Comparison of ENCODE assay signal across 1 cellular context in genomic region chr12:119876761-119877638, GRCh38.
A peak's percentile ranks its signal among the peaks of the same experiment; 100 is the strongest.
TF ChIP-seq lines count a peak whose summit lies in the region.

CIT (minus strand) TSS chr12:119877320; CDS start chr12:119876168, 1,152 bp downstream.

TF ChIP-seq in HEK293, 187 proteins besides CTCF, POLR2A, EP300 and RAD21 (continued from another document and continues in another):
- TF ChIP-seq PBX3 (CRISPR knock-in tag; IDR thresholded peaks at IDR 0.05) (peak; percentile 90; the same call in 1 of the 2 replicates), ZNF362 (tag by site-specific recombination; IDR thresholded peaks at IDR 0.05) (no peak), ZNF280C (tag by site-specific recombination; IDR thresholded peaks at IDR 0.05) (no peak), ZNF157 (tag by site-specific recombination; IDR thresholded peaks at IDR 0.05) (no peak), YY2 (tag by site-specific recombination; IDR thresholded peaks at IDR 0.05) (no peak), ZNF747 (tag by site-specific recombination; IDR thresholded peaks at IDR 0.05) (no peak), ZFP37 (tag by site-specific recombination; IDR thresholded peaks at IDR 0.05) (peak; percentile 62; the same call in 1 of the 2 replicates), ZNF324 (tag by site-specific recombination; IDR thresholded peaks at IDR 0.05) (no peak), ZNF488 (tag by site-specific recombination; IDR thresholded peaks at IDR 0.05) (no peak), ZBTB48 (tag by site-specific recombination; IDR thresholded peaks at IDR 0.05) (peak; percentile 98), REST (tag by site-specific recombination; IDR thresholded peaks at IDR 0.05) (no peak; the same call in 1 of the 2 replicates), ZIC2 (tag by site-specific recombination; IDR thresholded peaks at IDR 0.05) (peak; percentile 29), ZNF610 (tag by site-specific recombination; IDR thresholded peaks at IDR 0.05; ENCODE audit: borderline replicate concordance) (no peak), ZBTB44 (tag by site-specific recombination; IDR thresholded peaks at IDR 0.05) (no peak), ZBTB26 (tag by site-specific recombination; optimal IDR thresholded peaks at IDR 0.05) (peak; percentile 83), ZNF629 (tag by site-specific recombination; IDR thresholded peaks at IDR 0.05) (no peak; the same call in 1 of the 2 replicates), ZNF266 (tag by site-specific recombination; IDR thresholded peaks at IDR 0.05; ENCODE audit: low read depth) (no peak), ZNF837 (tag by site-specific recombination; IDR thresholded peaks at IDR 0.05) (no peak), ZXDB (tag by site-specific recombination; IDR thresholded peaks at IDR 0.05) (0 out of 2 replicates have a peak, but pooled peaks have one; percentile 30), ZSCAN30 (tag by site-specific recombination; IDR thresholded peaks at IDR 0.05) (no peak), KLF8 (tag by site-specific recombination; IDR thresholded peaks at IDR 0.05) (peak; percentile 93), BCL11B (tag by site-specific recombination; IDR thresholded peaks at IDR 0.05; ENCODE audit: low read depth) (no peak), YY1 (tag by site-specific recombination; IDR thresholded peaks at IDR 0.05) (no peak), PRDM4 (tag by site-specific recombination; IDR thresholded peaks at IDR 0.05) (no peak), ZNF561 (tag by site-specific recombination; IDR thresholded peaks at IDR 0.05; ENCODE audit: borderline replicate concordance) (no peak), ZNF19 (tag by site-specific recombination; IDR thresholded peaks at IDR 0.05; ENCODE audit: low read depth) (no peak), ATF2 (tag by site-specific recombination; IDR thresholded peaks at IDR 0.05; ENCODE audit: low read depth) (no peak), ZNF510 (tag by site-specific recombination; IDR thresholded peaks at IDR 0.05; ENCODE audit: insufficient replicate concordance) (no peak), ZNF571 (tag by site-specific recombination; IDR thresholded peaks at IDR 0.05) (no peak), ZNF645 (tag by site-specific recombination; IDR thresholded peaks at IDR 0.05) (no peak), ZNF155 (tag by site-specific recombination; IDR thresholded peaks at IDR 0.05) (no peak), ZNF302 (tag by site-specific recombination; IDR thresholded peaks at IDR 0.05; ENCODE audit: low read depth) (no peak), ZNF513 (tag by site-specific recombination; IDR thresholded peaks at IDR 0.05) (no peak)
